Comparison of ENCODE assay signal across 26 cellular contexts in the genomic region with DNA sequence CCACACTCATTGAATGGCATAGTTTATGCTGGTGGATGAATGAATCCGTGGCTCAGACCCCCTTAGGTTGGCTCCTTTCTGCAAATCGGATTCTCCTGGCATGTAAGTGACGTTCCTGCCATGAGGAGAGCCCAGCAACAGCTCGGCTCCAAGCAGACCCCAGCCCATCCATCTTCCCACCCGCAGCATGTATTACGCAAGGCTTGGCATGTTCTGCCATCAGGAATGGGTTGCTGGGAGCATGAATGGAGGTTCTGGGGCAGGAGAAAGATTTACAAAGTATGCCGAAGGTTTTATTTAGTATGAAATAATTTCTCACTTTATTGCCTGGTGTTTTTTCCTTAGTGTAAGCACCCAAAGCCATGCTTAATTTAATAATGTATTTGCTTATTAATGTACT.
"Had no signal": no experiment of that assay in that cellular context is flagged by ENCODE, and none has a peak within 500 bp of the region (broad histone marks: within the 10 kb centered on the region; RNA-seq: fewer than 3 reads in every experiment).

No MANE protein-coding gene starts in this region.

- H3K9me3 ChIP-seq: MG63 had no signal

- H3K36me3 ChIP-seq: MG63 had no signal

- H3K4me3 ChIP-seq: MG63 had no signal

- H3K27me3 ChIP-seq: MG63 had no signal

- DNase-seq: Karpas-422, Kasumi-1, MG63, MM.1S, MV-4-11, NCI-H1048, NCI-H1092, NCI-H1417 treated with DMSO at 0.1 percent for 48 hours, NCI-H1436 treated with DMSO at 0.1 percent for 48 hours, NCI-H146, NCI-H1694, NCI-H1694 treated with DMSO at 0.1 percent for 48 hours, NCI-H187 treated with DMSO at 0.1 percent for 48 hours, NCI-H1930, NCI-H2029, NCI-H2029 treated with DMSO at 0.1 percent for 48 hours, NCI-H2081, NCI-H2081 treated with DMSO at 0.1 percent for 48 hours, NCI-H2107, NCI-H2171, NCI-H2171 treated with DMSO at 0.1 percent for 48 hours, NCI-H2227 treated with DMSO at 0.1 percent for 48 hours, NCI-H226, NCI-H446, NCI-H446 treated with DMSO at 0.1 percent for 48 hours, NCI-H510A treated with DMSO at 0.1 percent for 48 hours had no signal
